In the genomic region with DNA sequence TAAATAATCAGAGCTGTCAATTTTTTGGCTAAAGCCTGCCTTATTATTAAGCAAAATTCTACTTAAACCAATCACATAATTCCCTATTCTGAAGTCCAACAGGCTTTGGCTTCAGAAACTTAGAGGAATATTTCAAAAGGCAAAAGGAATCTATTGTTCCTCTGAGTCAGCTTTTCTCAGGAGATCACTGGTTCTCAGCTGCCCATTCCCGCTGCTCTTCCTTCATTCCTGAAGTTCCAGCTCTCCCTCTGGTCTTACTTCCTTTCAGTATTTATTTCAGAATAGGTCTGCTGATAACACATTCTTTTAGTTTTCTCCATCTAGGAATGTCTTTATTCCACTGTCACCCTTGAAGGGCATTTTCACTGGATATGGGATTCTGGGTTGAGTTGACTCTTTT, we compare ENCODE assay signal across 1 cellular context.
TF ChIP-seq lines count a peak whose summit lies in the region.

No MANE protein-coding gene starts in this region.

TF ChIP-seq in SK-N-SH treated with all-trans-retinoic acid at 6 μM for 48 hours, 23 proteins besides CTCF, POLR2A, EP300 and RAD21 (continued from another document):
- TF ChIP-seq, protein P1, sequence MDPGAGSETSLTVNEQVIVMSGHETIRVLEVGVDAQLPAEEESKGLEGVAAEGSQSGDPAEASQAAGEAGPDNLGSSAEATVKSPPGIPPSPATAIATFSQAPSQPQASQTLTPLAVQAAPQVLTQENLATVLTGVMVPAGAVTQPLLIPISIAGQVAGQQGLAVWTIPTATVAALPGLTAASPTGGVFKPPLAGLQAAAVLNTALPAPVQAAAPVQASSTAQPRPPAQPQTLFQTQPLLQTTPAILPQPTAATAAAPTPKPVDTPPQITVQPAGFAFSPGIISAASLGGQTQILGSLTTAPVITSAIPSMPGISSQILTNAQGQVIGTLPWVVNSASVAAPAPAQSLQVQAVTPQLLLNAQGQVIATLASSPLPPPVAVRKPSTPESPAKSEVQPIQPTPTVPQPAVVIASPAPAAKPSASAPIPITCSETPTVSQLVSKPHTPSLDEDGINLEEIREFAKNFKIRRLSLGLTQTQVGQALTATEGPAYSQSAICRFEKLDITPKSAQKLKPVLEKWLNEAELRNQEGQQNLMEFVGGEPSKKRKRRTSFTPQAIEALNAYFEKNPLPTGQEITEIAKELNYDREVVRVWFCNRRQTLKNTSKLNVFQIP (CRISPR knock-in tag; IDR thresholded peaks at IDR 0.05; ENCODE audit: borderline replicate concordance, low read depth), result no peak
- no peak for TF ChIP-seq ZFP30 (CRISPR knock-in tag; IDR thresholded peaks at IDR 0.05)
